ENCODE assay signal across 32 cellular contexts in the genomic region with DNA sequence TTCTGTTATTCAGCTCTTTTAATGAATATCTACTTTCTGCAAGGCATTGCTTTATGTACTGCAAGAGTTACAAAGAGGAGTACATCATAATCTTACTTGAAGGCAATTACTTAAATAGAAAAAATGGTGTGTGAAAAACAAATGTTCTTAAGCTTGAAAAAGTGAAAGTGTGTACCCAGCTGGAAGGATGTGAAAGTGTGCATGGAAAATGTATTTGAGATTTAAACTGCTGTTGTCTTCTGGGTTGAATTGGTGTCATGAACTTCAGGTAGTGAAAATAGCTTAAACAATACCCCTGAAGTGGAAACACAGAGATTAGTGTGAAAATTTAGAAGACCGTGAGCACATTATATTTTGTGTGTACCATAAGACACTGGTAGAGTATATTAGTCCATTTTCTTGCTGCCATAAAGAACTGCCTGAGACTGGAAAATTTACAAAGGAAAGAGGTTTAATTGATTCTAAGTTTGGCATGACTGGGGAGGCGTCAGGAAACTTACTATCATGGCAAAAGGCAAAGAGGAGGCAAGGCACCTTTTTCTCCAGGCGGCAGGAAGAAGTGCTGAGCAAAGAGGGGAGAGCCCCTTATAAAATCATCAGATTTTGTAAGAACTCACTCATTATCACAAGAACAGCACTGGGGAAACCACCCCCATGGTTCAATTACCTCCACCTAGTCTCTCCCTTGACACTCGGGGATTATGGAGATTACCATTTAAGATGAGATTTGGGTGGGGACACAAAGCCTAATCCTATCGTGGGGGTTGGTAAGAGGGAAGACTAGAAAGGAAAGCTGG. TPM values are rescaled to one million over a fixed set of nuclear protein-coding genes. Genes with fewer than 3 reads are reported as not detected.
DNase-seq lines count a peak whose midpoint lies in the region; ATAC-seq, FAIRE-seq and TF ChIP-seq lines count a peak whose summit lies in the region.
"Had no signal": no experiment of that assay in that cellular context is flagged by ENCODE, and none has a peak within 500 bp of the region (broad histone marks: within the 10 kb centered on the region; RNA-seq: fewer than 3 reads in every experiment).

No MANE protein-coding gene starts in this region.

- peaks cover 8% of the 10 kb centered on the region for H3K9me3 Mint-ChIP-seq in activated CD4-positive, alpha-beta T cell treated with anti-CD3 and anti-CD28 coated beads, Interleukin-2, amount 10 ng/mL, durations not matched to agents 24 days and 14 days
- H3K9me3 Mint-ChIP-seq in GM23338 = no peaks in the 10 kb centered on the region
- no peaks in the 10 kb centered on the region for H3K9me3 Mint-ChIP-seq in neural progenitor cell
- H3K9me3 Mint-ChIP-seq: type B pancreatic cell had no signal

- H3K9me3 ChIP-seq in SK-N-MC (ENCODE audit: low read depth, low read length) (no peaks in the 10 kb centered on the region), neural progenitor cell (ENCODE audit: low read depth) (no peaks in the 10 kb centered on the region)
- H3K9me3 ChIP-seq: gastrocnemius medialis, psoas muscle, sigmoid colon had no signal

- no peaks in the 10 kb centered on the region for H3K36me3 ChIP-seq in GM23338 (ENCODE audit: insufficient read depth)
- no peaks in the 10 kb centered on the region for H3K36me3 ChIP-seq in SK-N-MC (ENCODE audit: insufficient read depth, low read length)
- no peaks in the 10 kb centered on the region for H3K36me3 ChIP-seq in neural progenitor cell
- H3K36me3 ChIP-seq: gastrocnemius medialis, sigmoid colon had no signal

- H3K4me1 ChIP-seq in GM23338 (ENCODE audit: insufficient read depth) (no peaks in the 10 kb centered on the region), neural progenitor cell (no peaks in the 10 kb centered on the region)

- H3K79me2 ChIP-seq in GM23338 (replicated peaks; ENCODE audit: insufficient read depth) = no peaks in the 10 kb centered on the region
- H3K79me2 ChIP-seq in neural progenitor cell (ENCODE audit: low read depth) = no peaks in the 10 kb centered on the region

- H3K36me3 Mint-ChIP-seq in activated CD4-positive, alpha-beta T cell treated with anti-CD3 and anti-CD28 coated beads, Interleukin-2, amount 10 ng/mL, durations not matched to agents 24 days and 14 days (ENCODE audit: low read depth) = no peaks in the 10 kb centered on the region
- no peaks in the 10 kb centered on the region for H3K36me3 Mint-ChIP-seq in GM23338 (ENCODE audit: low read depth)
- no peaks in the 10 kb centered on the region for H3K36me3 Mint-ChIP-seq in neural progenitor cell
- H3K36me3 Mint-ChIP-seq: CD4-positive, CD25-positive, alpha-beta regulatory T cell; natural killer cell; type B pancreatic cell had no signal

- H3K4me3 ChIP-seq in GM23338 (no peak overlapping the region), SK-N-MC (peak overlapping the region; percentile 29; the same call in 1 of the 2 replicates), neural progenitor cell (no peak overlapping the region)
- H3K4me3 ChIP-seq: gastrocnemius medialis, PC-9, psoas muscle, sigmoid colon had no signal

- H3K4me2 ChIP-seq in GM23338 (no peak overlapping the region), neural progenitor cell (no peak overlapping the region)
- H3K4me2 ChIP-seq: PC-9 had no signal

- intact Hi-C loops in activated CD4-positive, alpha-beta T cell treated with anti-CD3 and anti-CD28 coated beads, Interleukin-2, amount 10 ng/mL, durations not matched to agents 24 days and 14 days (cut with micrococcal nuclease) = no loop called here
- intact Hi-C loops in posterior vena cava (cut with DNase I) = no loop called here

- no peak for TF ChIP-seq CTCF in GM23338 (conservative IDR thresholded peaks at IDR 0.05; ENCODE audit: low read depth in 2 of 2)
- no peak for TF ChIP-seq CTCF in neural progenitor cell (IDR thresholded peaks at IDR 0.05)

- H3K27me3 Mint-ChIP-seq in activated CD4-positive, alpha-beta T cell treated with anti-CD3 and anti-CD28 coated beads, Interleukin-2, amount 10 ng/mL, durations not matched to agents 24 days and 14 days = no peaks in the 10 kb centered on the region
- H3K27me3 Mint-ChIP-seq in GM23338 (ENCODE audit: insufficient read depth, low read depth, poor library complexity) (no peaks in the 10 kb centered on the region), neural progenitor cell (ENCODE audit: insufficient read depth, low read depth) (no peaks in the 10 kb centered on the region)
- H3K27me3 Mint-ChIP-seq: CD4-positive, CD25-positive, alpha-beta regulatory T cell; type B pancreatic cell had no signal

- no peak for FAIRE-seq in urothelium cell line (lab: Jason Lieb, UNC)
- FAIRE-seq: bronchial epithelial cell, GM18507, GM19239, H54, kidney had no signal

- no peaks in the 10 kb centered on the region for H3F3A ChIP-seq in GM23338 (replicated peaks; ENCODE audit: low read depth)
- no peaks in the 10 kb centered on the region for H3F3A ChIP-seq in neural progenitor cell (ENCODE audit: low read depth)

- no peaks in the 10 kb centered on the region for H3K27me3 ChIP-seq in GM23338 (ENCODE audit: insufficient read depth)
- H3K27me3 ChIP-seq in neural progenitor cell = no peaks in the 10 kb centered on the region
- H3K27me3 ChIP-seq: gastrocnemius medialis, sigmoid colon had no signal

- H4K20me1 ChIP-seq in GM23338 (replicated peaks; ENCODE audit: insufficient read depth) (no peaks in the 10 kb centered on the region), neural progenitor cell (ENCODE audit: low read depth) (no peaks in the 10 kb centered on the region)

- H3K4me3 Mint-ChIP-seq in activated CD4-positive, alpha-beta T cell treated with anti-CD3 and anti-CD28 coated beads, Interleukin-2, amount 10 ng/mL, durations not matched to agents 24 days and 14 days = no peak overlapping the region
- H3K4me3 Mint-ChIP-seq in GM23338 (no peak overlapping the region), neural progenitor cell (no peak overlapping the region)
- H3K4me3 Mint-ChIP-seq: natural killer cell, type B pancreatic cell had no signal

- H2AFZ ChIP-seq in GM23338 = peak overlapping the region; percentile 15; the same call in 1 of the 2 replicates
- no peak overlapping the region for H2AFZ ChIP-seq in neural progenitor cell (replicated peaks)
- H2AFZ ChIP-seq: PC-9 had no signal

- H3K27ac Mint-ChIP-seq in activated CD4-positive, alpha-beta T cell treated with anti-CD3 and anti-CD28 coated beads, Interleukin-2, amount 10 ng/mL, durations not matched to agents 24 days and 14 days = no peak overlapping the region
- H3K27ac Mint-ChIP-seq in GM23338 = no peak overlapping the region
- no peak overlapping the region for H3K27ac Mint-ChIP-seq in neural progenitor cell
- H3K27ac Mint-ChIP-seq: CD4-positive, CD25-positive, alpha-beta regulatory T cell; natural killer cell; type B pancreatic cell had no signal

- H3K27ac ChIP-seq in GM23338 (ENCODE audit: low read depth) = no peak overlapping the region
- H3K27ac ChIP-seq in SK-N-MC = peak overlapping the region; percentile 43; the same call in 1 of the 2 replicates
- no peak overlapping the region for H3K27ac ChIP-seq in neural progenitor cell
- H3K27ac ChIP-seq: gastrocnemius medialis, HL-60, PC-9, psoas muscle, sigmoid colon had no signal

- no peak for ATAC-seq in GM23338
- ATAC-seq in HG02938 (IDR thresholded peaks at IDR 0.05; ENCODE audit: unreplicated experiment) = no peak
- ATAC-seq: gastrocnemius medialis, left ventricle myocardium superior, natural killer cell, psoas muscle had no signal

- H3K9me2 ChIP-seq in GM23338 (ENCODE audit: insufficient read depth) = peaks cover 3% of the 10 kb centered on the region

- peaks cover 5% of the 10 kb centered on the region for H3K4me1 Mint-ChIP-seq in activated CD4-positive, alpha-beta T cell treated with anti-CD3 and anti-CD28 coated beads, Interleukin-2, amount 10 ng/mL, durations not matched to agents 24 days and 14 days
- peaks cover 3% of the 10 kb centered on the region; the same call in 2 of the 3 replicates for H3K4me1 Mint-ChIP-seq in GM23338
- no peaks in the 10 kb centered on the region for H3K4me1 Mint-ChIP-seq in neural progenitor cell

- peak; percentile 38 for DNase-seq in activated CD4-positive, alpha-beta T cell treated with anti-CD3 and anti-CD28 coated beads, Interleukin-2, amount 10 ng/mL, durations not matched to agents 24 days and 14 days
- DNase-seq in activated CD4-positive, alpha-beta T cell treated with anti-CD3 and anti-CD28 coated beads, Interleukin-2, amount 50 U/mL, for 4 hours = no peak
- DNase-seq in GM23338 (ENCODE audit: low spot score) (no peak), SK-N-MC (ENCODE audit: low read depth, low spot score) (no peak), neural progenitor cell (ENCODE audit: low spot score) (peak; percentile 19), posterior vena cava (ENCODE audit: low spot score) (no peak), urothelium cell line (ENCODE audit: low spot score) (no peak)
- DNase-seq: activated CD4-positive, CD25-positive, alpha-beta regulatory T cell treated with anti-CD3 and anti-CD28 coated beads, Interleukin-2, amount 50 U/mL, for 72 hours; activated naive CD4-positive, alpha-beta T cell treated with Interleukin-2 at 50 U/mL for 16 hours; gastrocnemius medialis; KBM-7; kidney; left ventricle myocardium superior; natural killer cell; NCI-H1930; NCI-H524; NK-92 treated with Interleukin-12 subunit alpha and Interleukin-12 subunit beta, amount 100 ng/mL, for 24 hours; occipital lobe; PC-9; psoas muscle; sigmoid colon; stimulated activated CD4-positive, alpha-beta T cell treated with anti-CD3 and anti-CD28 coated beads, Interleukin-4, amount 100 ng/mL, for 24 hours; T-helper 2 cell had no signal

- H3K9ac ChIP-seq in SK-N-MC (ENCODE audit: insufficient read length) (no peak overlapping the region), neural progenitor cell (no peak overlapping the region)

TF ChIP-seq in GM23338, 12 proteins besides CTCF, POLR2A, EP300 and RAD21 (continues in another document):
- TF ChIP-seq CREB1 (CRISPR knock-in tag; IDR thresholded peaks at IDR 0.05; ENCODE audit: low read depth) (no peak), EZH2 (IDR thresholded peaks at IDR 0.05; ENCODE audit: low read depth, unreplicated experiment) (no peak), ZNF331 (CRISPR knock-in tag; IDR thresholded peaks at IDR 0.05; ENCODE audit: low read depth) (no peak)

RNA-seq across cellular contexts. Expression of gene SCN2A, which starts 38.8 kb away (rescaled TPM):
- not detected in 2 replicates for total RNA-seq in activated CD4-positive, alpha-beta T cell treated with anti-CD3 and anti-CD28 coated beads, Interleukin-2, amount 10 ng/mL, durations not matched to agents 24 days and 14 days
- total RNA-seq in GM23338 (2014; rRNA removed; shearing (Covaris generic)) = 0.52 and 0.82 TPM in 2 replicates
- 0.45 and 0.52 TPM in 2 replicates for polyA plus RNA-seq in GM23338 (2016; fragmentation: Nextera tagmentation; extraction: Ambion mirVana)
- total RNA-seq in neural progenitor cell (ENCODE audit: low replicate concordance) (0.30 and 0.34 TPM in 2 replicates), posterior vena cava (1 to 10 TPM in 1 of 2 donors, under 1 TPM in 1; 0.62 to 1.4 TPM)
- total RNA-seq: CD4-positive, CD25-positive, alpha-beta regulatory T cell; gastrocnemius medialis; MCF 10A; psoas muscle had no signal
- polyA plus RNA-seq: CD4-positive, CD25-positive, alpha-beta regulatory T cell had no signal

Comparison
In these comparisons a context has a peak if more than half of its experiments do, and no peak if none do; other contexts are left out.
1. DNase-seq: peak in activated CD4-positive, alpha-beta T cell treated with anti-CD3 and anti-CD28 coated beads, Interleukin-2, amount 10 ng/mL, durations not matched to agents 24 days and 14 days (single experiment) and neural progenitor cell (single experiment); none in activated CD4-positive, alpha-beta T cell treated with anti-CD3 and anti-CD28 coated beads, Interleukin-2, amount 50 U/mL, for 4 hours (0 of 2), GM23338 (single experiment), SK-N-MC (single experiment), posterior vena cava (single experiment) and urothelium cell line (single experiment).